ENCODE assay signal across 17 cellular contexts in genomic region chr19:41626877-41627276, GRCh38. TPM values are rescaled to one million over a fixed set of nuclear protein-coding genes. Genes with fewer than 3 reads are reported as not detected.
DNase-seq lines count a peak whose midpoint lies in the region; ATAC-seq, FAIRE-seq and TF ChIP-seq lines count a peak whose summit lies in the region.
"Had no signal": no experiment of that assay in that cellular context is flagged by ENCODE, and none has a peak within 500 bp of the region (broad histone marks: within the 10 kb centered on the region; RNA-seq: fewer than 3 reads in every experiment).

Gene CEACAM4, minus strand, starts transcription at chr19:41627074. Its CDS starts 111 bp downstream, at chr19:41626963.

- H2AFZ ChIP-seq in HepG2 (ENCODE audit: low read length), result no peak within 1 kb of the TSS

- BruUV-seq in HepG2 (replicated peaks; lab: Mats Ljungman, UMichigan), result no TSS peak

- TF ChIP-seq POLR2A in right lobe of liver (IDR thresholded peaks at IDR 0.05) (peak; percentile 58), HepG2 (IDR thresholded peaks at IDR 0.05; ENCODE audit: insufficient read depth in 1 of 2, low read depth in 2 of 2, low read length in 2 of 2) (no peak), GM12892 (IDR thresholded peaks at IDR 0.05; ENCODE audit: low read depth, low read length) (no peak)

- no peaks in the 10 kb centered on the region for H3K4me1 ChIP-seq in right lobe of liver
- H3K4me1 ChIP-seq in HepG2 (ENCODE audit: insufficient read depth, low read length), result no peaks in the 10 kb centered on the region
- peaks cover 43 to 60% of the 10 kb centered on the region in 2 experiments for H3K4me1 ChIP-seq in neutrophil (ENCODE audit: control insufficient read depth in 1 of 2, insufficient read depth in 1 of 2, low read depth in 1 of 2, low read length in 1 of 2)
- H3K4me1 ChIP-seq: A549 had no signal

- no peak within 1 kb of the TSS for H3K4me2 ChIP-seq in HepG2 (ENCODE audit: low read depth, low read length)
- H3K4me2 ChIP-seq: A549 had no signal

- no peak within 1 kb of the TSS for H3K9ac ChIP-seq in HepG2 (ENCODE audit: insufficient read depth, low read depth, low read length)

- POLR2A ChIA-PET in HepG2 (lab: Yijun Ruan, JAX), result no interaction called here

- in situ Hi-C loops in HepG2 (cut with HindIII; ENCODE audit: extremely low pct_ligation_motif_present, low pct_unique_long_range_greater_than_20kb), result no loop called here

- CTCF ChIA-PET in HepG2 (lab: Yijun Ruan, JAX; ENCODE audit: low intra/inter-chr PET ratio, low total read pairs), result no interaction called here

- no peak for TF ChIP-seq EP300 in HepG2 (IDR thresholded peaks at IDR 0.05; ENCODE audit: low read depth in 2 of 2, low read length in 2 of 2)
- no peak for TF ChIP-seq EP300 in HepG2 (CRISPR knock-in tag; IDR thresholded peaks at IDR 0.05; ENCODE audit: borderline replicate concordance)

- no peaks in the 10 kb centered on the region for H3K9me3 ChIP-seq in right lobe of liver
- H3K9me3 ChIP-seq in HepG2 (ENCODE audit: low read length), result peaks cover 21% of the 10 kb centered on the region
- no peaks in the 10 kb centered on the region for H3K9me3 ChIP-seq in neutrophil

- DNase-seq in right lobe of liver (peak in 2 of 3 donors; percentile 49 to 76), HepG2 (ENCODE audit: low spot score) (no peak), globus pallidus (ENCODE audit: low spot score) (peak; percentile 14), NCI-H1048 (lab: John Stamatoyannopoulos, UW) (no peak), GM12892 (ENCODE audit: insufficient read length) (no peak)
- DNase-seq in activated CD4-positive, alpha-beta T cell treated with anti-CD3 and anti-CD28 coated beads for 48 hours, result no peak
- DNase-seq: activated naive CD4-positive, alpha-beta T cell treated with anti-CD3 and anti-CD28 coated beads, Interleukin-2, amount 50 U/mL, for 16 hours; activated T-cell treated with anti-CD3 and anti-CD28 coated beads for 4 hours; EL; H7; natural killer cell; NCI-H774 had no signal

- no peaks in the 10 kb centered on the region for H3K79me2 ChIP-seq in HepG2 (ENCODE audit: insufficient read depth, low read length)

- no peak within 1 kb of the TSS for H3K27ac ChIP-seq in right lobe of liver
- no peak within 1 kb of the TSS for H3K27ac ChIP-seq in HepG2 (ENCODE audit: extremely low read length, insufficient read depth, low read length)
- H3K27ac ChIP-seq in neutrophil, result peak within 1 kb of the TSS; percentile 94
- H3K27ac ChIP-seq: A549 had no signal

- H3K4me3 ChIP-seq in right lobe of liver (peak within 1 kb of the TSS in 1 of 3 donors; percentile 26), HepG2 (replicated peaks in 1 of 3; ENCODE audit: insufficient read depth in 1 of 3, low read depth in 2 of 3, low read length in 3 of 3) (no peak within 1 kb of the TSS), neutrophil (ENCODE audit: low read depth in 1 of 2, low read length in 1 of 2) (peak within 1 kb of the TSS; percentile 89 to 98)
- H3K4me3 ChIP-seq: A549, GM12878 had no signal

- H3K27me3 ChIP-seq in right lobe of liver, result no peaks in the 10 kb centered on the region
- peaks cover 0 to 3% of the 10 kb centered on the region in 2 experiments; a peak in 1 of 5 replicates for H3K27me3 ChIP-seq in HepG2 (ENCODE audit: control insufficient read depth in 1 of 2, insufficient read depth in 2 of 2, low read length in 2 of 2)
- no peaks in the 10 kb centered on the region for H3K27me3 ChIP-seq in neutrophil

- intact Hi-C loops in right lobe of liver (cut with DNase I), result no loop called here
- intact Hi-C loops in HepG2 (cut with micrococcal nuclease; ENCODE audit: unreplicated experiment), result no loop called here

- no peak for FAIRE-seq in HepG2 (lab: Jason Lieb, UNC)
- no peak for FAIRE-seq in GM12892 (lab: Jason Lieb, UNC)
- FAIRE-seq: GM12878 had no signal

- ATAC-seq in right lobe of liver (peak; percentile 65 to 85 (median 71)), HepG2 (no peak), GM21619 (IDR thresholded peaks at IDR 0.05; ENCODE audit: unreplicated experiment) (no peak)
- ATAC-seq: A549, GM12878 had no signal

- 7% methylated on average over 3 of the region's 7 CpGs for WGBS in right lobe of liver (ENCODE audit: insufficient coverage, low coverage, low lambda C conversion rate, missing lambda C conversion rate)
- WGBS in HepG2 (ENCODE audit: low lambda C conversion rate), result 0% methylated on average over 4 of the region's 7 CpGs

- H4K20me1 ChIP-seq in HepG2 (ENCODE audit: insufficient read depth, low read length), result no peaks in the 10 kb centered on the region

- TF ChIP-seq CTCF in right lobe of liver (IDR thresholded peaks at IDR 0.05) (no peak), HepG2 (CRISPR knock-in tag; IDR thresholded peaks at IDR 0.05) (no peak), neutrophil (IDR thresholded peaks at IDR 0.05) (peak; percentile 27)

- H3K36me3 ChIP-seq in right lobe of liver (no peaks in the 10 kb centered on the region), HepG2 (replicated peaks in 1 of 2; ENCODE audit: control insufficient read depth in 1 of 2, insufficient read depth in 2 of 2, low read length in 2 of 2) (no peaks in the 10 kb centered on the region), neutrophil (peaks cover 36% of the 10 kb centered on the region)

- TF ChIP-seq RAD21 in HepG2 (CRISPR knock-in tag; IDR thresholded peaks at IDR 0.05), result no peak

TF ChIP-seq in HepG2, 621 proteins besides CTCF, POLR2A, EP300 and RAD21:
- TF ChIP-seq CREBL2 (CRISPR knock-in tag; IDR thresholded peaks at IDR 0.05; ENCODE audit: borderline replicate concordance), result no peak
- TF ChIP-seq ZNF263 (CRISPR knock-in tag; IDR thresholded peaks at IDR 0.05), result no peak
- no peak for TF ChIP-seq YEATS4 (CRISPR knock-in tag; IDR thresholded peaks at IDR 0.05; ENCODE audit: borderline replicate concordance)
- TF ChIP-seq ZNF83 (CRISPR knock-in tag; IDR thresholded peaks at IDR 0.05; ENCODE audit: borderline replicate concordance), result no peak
- TF ChIP-seq CSRNP2 (CRISPR knock-in tag; conservative IDR thresholded peaks at IDR 0.05; ENCODE audit: low read depth), result no peak
- no peak for TF ChIP-seq GPBP1L1 (CRISPR knock-in tag; IDR thresholded peaks at IDR 0.05)
- TF ChIP-seq PITX1 (CRISPR knock-in tag; IDR thresholded peaks at IDR 0.05), result no peak
- no peak for TF ChIP-seq PAWR (CRISPR knock-in tag; IDR thresholded peaks at IDR 0.05; ENCODE audit: borderline replicate concordance)

RNA-seq across cellular contexts. Expression of gene CEACAM4, which starts in this region (rescaled TPM):
- total RNA-seq in right lobe of liver, result 1 to 10 TPM in 2 of 6 experiments, under 1 TPM in 4; 0.29 to 3.4 (median 0.58) TPM
- total RNA-seq in HepG2 (2016; rRNA removed; fragmentation: Illumina TruSeq; extraction: Trizol), result not detected in 2 replicates
- total RNA-seq in HepG2 (2016; cell fraction: cytosol; rRNA removed; fragmentation: Illumina TruSeq; extraction: Trizol; ENCODE audit: low read depth), result not detected in 2 replicates
- total RNA-seq in HepG2 (2016; cell fraction: insoluble cytoplasmic fraction; rRNA removed; fragmentation: Illumina TruSeq; extraction: Trizol), result not detected in 2 replicates
- total RNA-seq in HepG2 (2016; cell fraction: membrane; rRNA removed; fragmentation: Illumina TruSeq; extraction: Trizol), result not detected in 2 replicates
- total RNA-seq in HepG2 (2016; cell fraction: nucleus; rRNA removed; fragmentation: Illumina TruSeq; extraction: Trizol), result not detected in 2 replicates
- polyA plus RNA-seq in HepG2 (2011; rRNA removed), result not detected in 2 replicates
- polyA plus RNA-seq in HepG2 (2011; cell fraction: cytosol; rRNA removed), result not detected in 2 replicates
- polyA plus RNA-seq in HepG2 (2011; cell fraction: nucleus; rRNA removed), result not detected in 2 replicates
- polyA plus RNA-seq in HepG2 (2012), result not detected in 2 replicates
- not detected in 2 replicates for polyA plus RNA-seq in HepG2 (2016; cell fraction: cytosol; fragmentation: Illumina TruSeq; extraction: Trizol; ENCODE audit: low read depth)
- not detected in 2 replicates for polyA plus RNA-seq in HepG2 (2016; cell fraction: insoluble cytoplasmic fraction; fragmentation: Illumina TruSeq; extraction: Trizol; ENCODE audit: low read depth)
- not detected in 2 replicates for polyA plus RNA-seq in HepG2 (2016; cell fraction: membrane; fragmentation: Illumina TruSeq; extraction: Trizol; ENCODE audit: low read depth)
- polyA plus RNA-seq in HepG2 (2016; cell fraction: nucleus; fragmentation: Illumina TruSeq; extraction: Trizol; ENCODE audit: insufficient read depth, low read depth), result not detected in 2 replicates
- not detected in 2 replicates for polyA minus RNA-seq in HepG2 (2011; rRNA and poly(A)+ RNA removed; ENCODE audit: low replicate concordance)
- polyA minus RNA-seq in HepG2 (2011; cell fraction: cytosol; rRNA and poly(A)+ RNA removed), result not detected in 2 replicates
- polyA minus RNA-seq in HepG2 (2011; cell fraction: nucleus; rRNA and poly(A)+ RNA removed), result not detected in 2 replicates
- polyA plus RNA-seq in GM12892 (2012; ENCODE audit: missing spikeins), result not detected
- total RNA-seq: GM12878; H7; T-helper 2 cell treated with Interferon-gamma antibody and Interleukin-4, amounts not matched to agents 100 ng/mL and 5 ng/mL, for 36 hours had no signal
- polyA plus RNA-seq: A549, GM12878 had no signal

Comparison
In these comparisons a context has a peak if more than half of its experiments do, and no peak if none do; other contexts are left out.
1. ATAC-seq: peak in right lobe of liver (4 of 4); none in HepG2 (single experiment) and GM21619 (single experiment).
2. DNase-seq: peak in right lobe of liver (2 of 3) and globus pallidus (single experiment); none in HepG2 (single experiment), activated CD4-positive, alpha-beta T cell treated with anti-CD3 and anti-CD28 coated beads for 48 hours (single experiment), NCI-H1048 (single experiment) and GM12892 (single experiment).
3. H3K4me3 ChIP-seq: peak in neutrophil (2 of 2); none in HepG2 (0 of 3).